In the genomic region with DNA sequence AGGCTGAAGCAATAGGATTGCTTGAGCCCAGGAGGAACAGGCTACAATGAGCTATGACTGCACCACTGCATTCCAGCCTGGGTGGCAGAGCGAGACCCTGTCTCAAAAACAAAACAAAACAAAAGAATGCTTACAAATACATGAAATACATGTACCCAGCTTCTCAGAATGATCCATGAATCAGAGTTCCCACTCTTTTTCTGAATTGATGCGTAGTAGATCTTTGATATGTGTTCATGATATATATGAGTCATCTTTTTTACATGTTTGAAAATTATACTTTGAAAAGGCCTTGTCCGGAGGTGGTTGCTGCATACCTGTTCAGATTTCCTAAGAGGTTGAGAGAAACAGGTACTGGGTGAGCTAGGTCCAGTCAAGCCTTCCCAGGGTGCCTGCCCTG, we compare ENCODE assay signal across 7 cellular contexts. TPM values are rescaled to one million over a fixed set of nuclear protein-coding genes. Genes with fewer than 3 reads are reported as not detected.
"Had no signal": no experiment of that assay in that cellular context is flagged by ENCODE, and none has a peak within 500 bp of the region (broad histone marks: within the 10 kb centered on the region; RNA-seq: fewer than 3 reads in every experiment).

No MANE protein-coding gene starts in this region.

RNA-seq across cellular contexts. Expression of gene SPDYE2, which starts 25.3 kb away (rescaled TPM):
- total RNA-seq: GM23248, GM23338, H1, H4, H7, H9, HFFc6 had no signal
